In the genomic region with DNA sequence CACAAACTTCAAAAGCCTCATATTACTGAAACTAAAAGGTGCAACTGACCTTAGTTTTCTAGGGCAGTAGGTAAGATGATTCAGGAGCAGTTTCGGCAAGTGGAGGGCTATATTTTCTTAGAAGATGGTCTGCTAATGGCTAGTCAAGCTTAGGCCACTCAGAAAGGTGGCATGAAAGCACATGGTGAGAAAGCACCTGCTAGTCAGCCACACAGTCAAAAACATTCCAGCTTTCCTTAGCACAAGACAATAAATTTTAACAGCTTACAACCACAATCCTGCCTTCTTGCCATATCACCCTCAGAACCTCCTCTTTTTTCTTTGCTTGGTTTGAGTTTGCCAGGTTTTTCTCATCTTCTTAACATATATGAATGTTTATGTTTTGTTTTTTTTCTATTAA, we compare ENCODE assay signal across 15 cellular contexts.
DNase-seq lines count a peak whose midpoint lies in the region; ATAC-seq and TF ChIP-seq lines count a peak whose summit lies in the region.
"Had no signal": no experiment of that assay in that cellular context is flagged by ENCODE, and none has a peak within 500 bp of the region (broad histone marks: within the 10 kb centered on the region; RNA-seq: fewer than 3 reads in every experiment).

No MANE protein-coding gene starts in this region.

- no peak overlapping the region for H3K4me3 Mint-ChIP-seq in chondrocyte (ENCODE audit: unreplicated experiment)
- H3K4me3 Mint-ChIP-seq: effector memory CD8-positive, alpha-beta T cell had no signal

- H3K27ac ChIP-seq in cardiac muscle cell, result peak overlapping the region; percentile 58
- H3K27ac ChIP-seq in uterus, result peak overlapping the region; percentile 70 to 81
- H3K27ac ChIP-seq: WERI-Rb-1 had no signal

- peaks cover 14% of the 10 kb centered on the region for H3K36me3 ChIP-seq in cardiac muscle cell
- no peaks in the 10 kb centered on the region for H3K36me3 ChIP-seq in uterus

- H3K27me3 Mint-ChIP-seq in chondrocyte (ENCODE audit: low read depth), result no peaks in the 10 kb centered on the region
- H3K27me3 Mint-ChIP-seq: effector memory CD8-positive, alpha-beta T cell had no signal

- H3K9me3 Mint-ChIP-seq in chondrocyte (ENCODE audit: low read depth), result no peaks in the 10 kb centered on the region
- H3K9me3 Mint-ChIP-seq: effector memory CD8-positive, alpha-beta T cell had no signal

- H3K4me1 Mint-ChIP-seq in chondrocyte (ENCODE audit: low read depth), result peaks cover 43% of the 10 kb centered on the region

- ATAC-seq in left cardiac atrium (no peak), HG03196 (IDR thresholded peaks at IDR 0.05; ENCODE audit: unreplicated experiment) (no peak), HG02970 (IDR thresholded peaks at IDR 0.05; ENCODE audit: low FRiP score, unreplicated experiment) (no peak)
- ATAC-seq: effector memory CD8-positive, alpha-beta T cell had no signal

- intact Hi-C loops in left cardiac atrium (cut with DNase I) (no loop called here), uterus (cut with DNase I; ENCODE audit: low total_unique reads) (no loop called here)

- TF ChIP-seq CTCF in cardiac muscle cell (IDR thresholded peaks at IDR 0.05; ENCODE audit: low read depth, low read length) (no peak), chondrocyte (IDR thresholded peaks at IDR 0.05) (no peak), uterus (IDR thresholded peaks at IDR 0.05) (no peak)

- H3K4me1 ChIP-seq in cardiac muscle cell (ENCODE audit: low read depth) (no peaks in the 10 kb centered on the region), uterus (peaks cover 10 to 15% of the 10 kb centered on the region in 2 donors)

- DNase-seq in cardiac muscle cell (ENCODE audit: low read depth in 1 of 2, low spot score in 1 of 2), result no peak
- no peak for DNase-seq in left cardiac atrium
- DNase-seq in chondrocyte (ENCODE audit: low spot score), result no peak
- DNase-seq in myocyte (ENCODE audit: low read depth), result peak; percentile 10
- DNase-seq in uterus, result no peak
- no peak for DNase-seq in effector CD4-positive, alpha-beta T cell
- DNase-seq: activated CD8-positive, alpha-beta memory T cell treated with anti-CD3 and anti-CD28 coated beads for 24 hours; activated effector memory CD4-positive, alpha-beta T cell treated with Interleukin-2 at 50 U/mL for 16 hours; effector memory CD8-positive, alpha-beta T cell; foreskin melanocyte; NCI-H1436; stimulated activated CD4-positive, alpha-beta T cell treated with anti-CD3 and anti-CD28 coated beads, Interleukin-1b, Interleukin-23, amount 100 ng/mL, for 48 hours; WERI-Rb-1 had no signal

- H3K9me3 ChIP-seq in cardiac muscle cell (ENCODE audit: low read depth), result no peaks in the 10 kb centered on the region
- H3K9me3 ChIP-seq in uterus, result no peaks in the 10 kb centered on the region

- no peak overlapping the region for H3K4me3 ChIP-seq in cardiac muscle cell
- no peak overlapping the region for H3K4me3 ChIP-seq in uterus

- H3K27me3 ChIP-seq in cardiac muscle cell, result no peaks in the 10 kb centered on the region
- no peaks in the 10 kb centered on the region for H3K27me3 ChIP-seq in uterus

- peak overlapping the region; percentile 81 for H3K27ac Mint-ChIP-seq in chondrocyte (ENCODE audit: unreplicated experiment)
- H3K27ac Mint-ChIP-seq: effector memory CD8-positive, alpha-beta T cell had no signal

- TF ChIP-seq POLR2A in uterus (IDR thresholded peaks at IDR 0.05), result no peak

- no peaks in the 10 kb centered on the region for H3K36me3 Mint-ChIP-seq in chondrocyte (ENCODE audit: low read depth)
